ENCODE assay signal across 8 cellular contexts in genomic region chr10:98267069-98267893, GRCh38. TPM values are rescaled to one million over a fixed set of nuclear protein-coding genes. Genes with fewer than 3 reads are reported as not detected.
DNase-seq lines count a peak whose midpoint lies in the region; ATAC-seq, FAIRE-seq and TF ChIP-seq lines count a peak whose summit lies in the region.

No MANE protein-coding gene starts in this region.

- peaks cover 2% of the 10 kb centered on the region; the same call in 1 of the 2 replicates for H3K23me2 ChIP-seq in H1 (ENCODE audit: low read depth, low read length)

- no peak for FAIRE-seq in H1 (lab: Jason Lieb, UNC)

- H2BK15ac ChIP-seq in H1 (ENCODE audit: low read length) = 0 out of 2 replicates have a peak overlapping the region, but pooled peaks have one; percentile 5

- H3K9me3 Mint-ChIP-seq in neural progenitor cell = no peaks in the 10 kb centered on the region

- ATAC-seq in HG03108 (IDR thresholded peaks at IDR 0.05; ENCODE audit: unreplicated experiment) = no peak

- no peak overlapping the region for H2AK5ac ChIP-seq in H1 (ENCODE audit: low read depth, low read length)

- H4K8ac ChIP-seq in H1 (ENCODE audit: extremely low read depth, insufficient read depth, low read length) = no peak overlapping the region; the same call in 1 of the 2 replicates

- H3K27me3 ChIP-seq in Loucy (ENCODE audit: insufficient read depth, low read length, poor library complexity, severe bottlenecking) (no peaks in the 10 kb centered on the region), H1 (replicated peaks in 1 of 4; ENCODE audit: control insufficient read depth in 3 of 4, extremely low read depth in 1 of 4, insufficient read depth in 3 of 4, low read length in 3 of 4) (peaks cover 0 to 12% (median 5%) of the 10 kb centered on the region in 4 experiments; a peak in 4 of 7 replicates), neural progenitor cell (peaks cover 16% of the 10 kb centered on the region)

- H3K9me3 ChIP-seq in Loucy (ENCODE audit: insufficient read depth, low read depth, low read length) (no peaks in the 10 kb centered on the region), H1 (ENCODE audit: insufficient read depth in 2 of 2, low read depth in 1 of 2, low read length in 1 of 2) (no peaks in the 10 kb centered on the region), neural progenitor cell (ENCODE audit: low read depth) (no peaks in the 10 kb centered on the region)

- H3K27ac ChIP-seq in H1 (ENCODE audit: low read depth, low read length) (no peak overlapping the region), neural progenitor cell (no peak overlapping the region)

- H4K20me1 ChIP-seq in Loucy (ENCODE audit: insufficient read depth, low read length, poor library complexity, severe bottlenecking) = no peaks in the 10 kb centered on the region
- H4K20me1 ChIP-seq in H1 (replicated peaks in 1 of 2; ENCODE audit: control insufficient read depth in 1 of 2, insufficient read depth in 2 of 2, low read length in 2 of 2) = no peaks in the 10 kb centered on the region
- H4K20me1 ChIP-seq in neural progenitor cell (ENCODE audit: low read depth) = no peaks in the 10 kb centered on the region

- POLR2A ChIA-PET in H1 (lab: Charles Lee; ENCODE audit: partially characterized antibody) = interaction anchor here (0.6 kb wide), 1 partner anchor 175 kb away, joined by 3 read pairs; no protein-coding TSS in a partner anchor

- no peak overlapping the region for H4K5ac ChIP-seq in H1 (ENCODE audit: insufficient read length, low read depth, low read length)

- H3K27me3 Mint-ChIP-seq in neural progenitor cell (ENCODE audit: insufficient read depth, low read depth) = peaks cover 7% of the 10 kb centered on the region

- H3K36me3 ChIP-seq in Loucy (ENCODE audit: insufficient read depth, low read length) = no peaks in the 10 kb centered on the region
- H3K36me3 ChIP-seq in H1 (ENCODE audit: control insufficient read depth in 2 of 4, insufficient read depth in 4 of 4, low read length in 3 of 4) = no peaks in the 10 kb centered on the region
- no peaks in the 10 kb centered on the region for H3K36me3 ChIP-seq in neural progenitor cell

- no peak overlapping the region for H2BK5ac ChIP-seq in H1 (ENCODE audit: low read depth, low read length)

- no peak overlapping the region for H3K14ac ChIP-seq in H1 (ENCODE audit: insufficient read length)

- peak overlapping the region; percentile 48 for H4K91ac ChIP-seq in H1 (replicated peaks; ENCODE audit: insufficient read length, low read length)

- H2BK12ac ChIP-seq in H1 (ENCODE audit: low read depth, low read length) = peak overlapping the region; percentile 7; the same call in 1 of the 2 replicates

- H3K18ac ChIP-seq in H1 (ENCODE audit: extremely low read depth, low read length) = no peak overlapping the region

- no peaks in the 10 kb centered on the region for H3K79me1 ChIP-seq in H1 (ENCODE audit: low read depth, low read length)

- H2BK120ac ChIP-seq in H1 (replicated peaks; ENCODE audit: low read depth, low read length) = no peak overlapping the region

- H3K36me3 Mint-ChIP-seq in neural progenitor cell = no peaks in the 10 kb centered on the region

- H3K4me1 Mint-ChIP-seq in neural progenitor cell = peaks cover 31% of the 10 kb centered on the region

- H2AFZ ChIP-seq in Loucy (ENCODE audit: low read length) = no peak overlapping the region
- peak overlapping the region; percentile 58; the same call in 1 of the 2 replicates for H2AFZ ChIP-seq in H1 (ENCODE audit: low read length)
- H2AFZ ChIP-seq in neural progenitor cell (replicated peaks) = peak overlapping the region; percentile 85

- TF ChIP-seq EP300 in H1 (IDR thresholded peaks at IDR 0.05; ENCODE audit: borderline replicate concordance in 1 of 2, low read depth in 2 of 2, low read length in 2 of 2) = no peak

- no peak overlapping the region for H2BK20ac ChIP-seq in H1 (ENCODE audit: low read length)

- no peak overlapping the region for H3K27ac Mint-ChIP-seq in neural progenitor cell

- no peak overlapping the region for H3K9ac ChIP-seq in Loucy (ENCODE audit: low read depth, low read length, poor library complexity, severe bottlenecking)
- H3K9ac ChIP-seq in H1 (replicated peaks in 1 of 4; ENCODE audit: extremely low read depth in 1 of 4, low read depth in 3 of 4, low read length in 3 of 4) = no peak overlapping the region
- no peak overlapping the region for H3K9ac ChIP-seq in neural progenitor cell

- H3K4me3 ChIP-seq in AG10803 (ENCODE audit: low read length) (peak overlapping the region; percentile 72), Loucy (ENCODE audit: low read length, poor library complexity, severe bottlenecking) (no peak overlapping the region), H1 (ENCODE audit: extremely low read depth in 1 of 4, insufficient read depth in 2 of 4, low read depth in 3 of 4, low read length in 4 of 4) (peak overlapping the region in 3 of 4 experiments; percentile 35 to 56 (median 36); a peak in 4 of 8 replicates), neural progenitor cell (peak overlapping the region; percentile 42)

- TF ChIP-seq CTCF in AG10803 (conservative IDR thresholded peaks at IDR 0.05; ENCODE audit: low read length) (no peak), Loucy (conservative IDR thresholded peaks at IDR 0.05; ENCODE audit: low read length) (no peak), H1 (IDR thresholded peaks at IDR 0.05; ENCODE audit: control extremely low read depth in 1 of 3, insufficient read depth in 1 of 3, low read depth in 1 of 3, low read length in 3 of 3) (no peak), neural progenitor cell (IDR thresholded peaks at IDR 0.05) (no peak)

- no peaks in the 10 kb centered on the region for H3K9me2 ChIP-seq in Loucy (replicated peaks; ENCODE audit: low read depth, low read length)

- DNase-seq in AG10803 (ENCODE audit: low read depth) (peak; percentile 49), H1 (ENCODE audit: low read depth in 1 of 2, low spot score in 2 of 2) (no peak), neural progenitor cell (ENCODE audit: low spot score) (no peak), COR-L47 (lab: John Stamatoyannopoulos, UW) (no peak), NCI-H1105 treated with DMSO at 0.1 percent for 48 hours (lab: John Stamatoyannopoulos, UW) (no peak), SIG-M5 treated with dmso at 0.1 percent for 504 hours (lab: John Stamatoyannopoulos, UW; ENCODE audit: unreplicated experiment) (no peak)

- CTCF ChIA-PET in H1 (lab: Charles Lee; ENCODE audit: partially characterized antibody) = interaction anchor here (0.8 to 8.3 kb wide), 9 partner anchors 17 to 156 kb away, joined by 3 to 117 read pairs (median 6); no protein-coding TSS in a partner anchor

- H3K79me2 ChIP-seq in Loucy (ENCODE audit: insufficient read depth, low read length) (no peaks in the 10 kb centered on the region), H1 (ENCODE audit: control insufficient read depth in 1 of 2, insufficient read depth in 2 of 2, low read length in 2 of 2) (no peaks in the 10 kb centered on the region), neural progenitor cell (ENCODE audit: low read depth) (no peaks in the 10 kb centered on the region)

- H3K4me2 ChIP-seq in Loucy (ENCODE audit: low read depth, low read length, poor library complexity, severe bottlenecking) (peak overlapping the region; percentile 38), H1 (ENCODE audit: insufficient read depth in 1 of 2, low read depth in 2 of 2, low read length in 2 of 2) (peak overlapping the region; percentile 61 to 71; a peak in 3 of 4 replicates), neural progenitor cell (peak overlapping the region; percentile 70)

- no peak overlapping the region for H3K23ac ChIP-seq in H1 (ENCODE audit: insufficient read length)

- H3K56ac ChIP-seq in H1 (replicated peaks; ENCODE audit: insufficient read length, low read depth, low read length) = no peak overlapping the region

- H3K4me1 ChIP-seq in Loucy (ENCODE audit: insufficient read depth, low read length, poor library complexity, severe bottlenecking) (peaks cover 11% of the 10 kb centered on the region), H1 (replicated peaks in 1 of 4; ENCODE audit: control insufficient read depth in 3 of 4, insufficient read depth in 4 of 4, low read length in 3 of 4) (peaks cover 0 to 13% (median 7%) of the 10 kb centered on the region in 4 experiments; a peak in 6 of 7 replicates), neural progenitor cell (peaks cover 17% of the 10 kb centered on the region)

- TF ChIP-seq POLR2A in H1 (IDR thresholded peaks at IDR 0.05; ENCODE audit: control extremely low read depth in 1 of 2, low read depth in 2 of 2, low read length in 2 of 2) = no peak

- TF ChIP-seq RAD21 in H1 (IDR thresholded peaks at IDR 0.05 in 1 of 2, conservative IDR thresholded peaks at IDR 0.05 in 1 of 2; ENCODE audit: low read depth in 2 of 2, low read length in 2 of 2) = no peak

- 86% methylated on average over 21 of the region's 22 CpGs; no CpG with 5 or more reads in 1 of the 2 experiments for WGBS in H1 (ENCODE audit: extremely low coverage in 1 of 2, insufficient coverage in 1 of 2, insufficient read length in 1 of 2, insufficient replicate concordance in 2 of 2, low coverage in 1 of 2, low lambda C conversion rate in 2 of 2, missing lambda C conversion rate in 1 of 2), 2 experiments

- H3F3A ChIP-seq in Loucy (ENCODE audit: low read depth) = no peaks in the 10 kb centered on the region
- H3F3A ChIP-seq in neural progenitor cell (ENCODE audit: low read depth) = peaks cover 10% of the 10 kb centered on the region

- H3K4ac ChIP-seq in H1 (replicated peaks; ENCODE audit: insufficient read length, low read depth, low read length) = no peak overlapping the region

- H3K4me3 Mint-ChIP-seq in neural progenitor cell = peak overlapping the region; percentile 82

TF ChIP-seq in H1, 55 proteins besides CTCF, POLR2A, EP300 and RAD21 (continues in another document):
- TF ChIP-seq RXRA (IDR thresholded peaks at IDR 0.05; ENCODE audit: insufficient read depth, low read depth, low read length) = no peak
- TF ChIP-seq CBX8 (IDR thresholded peaks at IDR 0.05; ENCODE audit: borderline replicate concordance, low read depth, low read length) = no peak
- TF ChIP-seq CHD2 (IDR thresholded peaks at IDR 0.05; ENCODE audit: low read length) = no peak
- TF ChIP-seq POU5F1 (IDR thresholded peaks at IDR 0.05; ENCODE audit: low read depth, low read length) = no peak
- no peak for TF ChIP-seq RNF2 (IDR thresholded peaks at IDR 0.05; ENCODE audit: borderline replicate concordance, low read depth, low read length, missing control alignments, poor library complexity, severe bottlenecking)
- no peak for TF ChIP-seq KDM5A (IDR thresholded peaks at IDR 0.05; ENCODE audit: low read length)

RNA-seq across cellular contexts. Expression of gene LOXL4, which starts 0.7 kb away (rescaled TPM):
- total RNA-seq in H1 (2021; fragmentation: NEBNext Ultra II Directional; extraction: Animal tissue kit (Norgen Biotek cat#: 25700)) = 0.13 and 0.42 TPM in 2 replicates
- 0.27 and 0.42 TPM in 2 replicates for polyA plus RNA-seq in H1 (2011; rRNA removed)
- polyA plus RNA-seq in H1 (2011; cell fraction: cytosol; rRNA removed) = 0.31 TPM
- 0.90 TPM for polyA plus RNA-seq in H1 (2011; cell fraction: nucleus; rRNA removed)
- polyA plus RNA-seq in H1 (2012, experiment 1 of 2) = 0.23 to 0.35 TPM (median 0.30 TPM) in 4 replicates
- 0.14 TPM for polyA plus RNA-seq in H1 (2012, experiment 2 of 2)
- 0.30 TPM for polyA plus RNA-seq in H1 (2013, experiment 1 of 2)
- polyA plus RNA-seq in H1 (2013, experiment 2 of 2) = 0.22 TPM
- polyA minus RNA-seq in H1 (2011; rRNA and poly(A)+ RNA removed) = 0.28 and 0.39 TPM in 2 replicates
- not detected for polyA minus RNA-seq in H1 (2011; cell fraction: cytosol; rRNA and poly(A)+ RNA removed)
- polyA minus RNA-seq in H1 (2011; cell fraction: nucleus; rRNA and poly(A)+ RNA removed) = not detected
- 0.77 and 0.92 TPM in 2 replicates for total RNA-seq in neural progenitor cell (ENCODE audit: low replicate concordance)
